33 cellular contexts compared by ENCODE assay signal in the genomic region with DNA sequence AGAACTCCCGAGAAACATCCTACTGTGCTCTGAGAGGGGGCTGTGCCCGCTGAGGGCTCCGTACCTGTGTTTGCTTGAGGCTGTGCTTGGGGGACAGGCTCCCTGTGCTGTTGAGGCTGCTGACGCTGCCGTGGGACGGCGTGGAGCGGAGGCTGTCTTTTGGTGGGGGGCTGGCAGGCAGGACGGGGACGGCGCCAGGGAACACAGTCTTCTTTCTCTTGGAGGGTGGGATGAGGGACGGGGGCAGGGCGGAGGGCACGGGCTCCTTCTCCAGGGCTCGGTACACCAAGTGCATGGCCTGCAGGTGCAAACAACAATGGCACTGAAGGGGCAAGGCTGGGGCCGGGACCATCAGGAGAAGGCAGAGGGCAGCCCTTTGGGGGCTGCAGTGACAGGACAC.
"Had no signal": no experiment of that assay in that cellular context is flagged by ENCODE, and none has a peak within 500 bp of the region (broad histone marks: within the 10 kb centered on the region; RNA-seq: fewer than 3 reads in every experiment).

No MANE protein-coding gene starts in this region.

- H3K27me3 ChIP-seq: adrenal gland, body of pancreas, esophagus muscularis mucosa, gastroesophageal sphincter had no signal

- H3K4me3 ChIP-seq: adrenal gland, body of pancreas, esophagus muscularis mucosa, gastroesophageal sphincter had no signal

- H3K9me3 Mint-ChIP-seq: activated CD4-positive, alpha-beta memory T cell treated with anti-CD3 and anti-CD28 coated beads for 36 hours; activated CD4-positive, alpha-beta T cell treated with anti-CD3 and anti-CD28 coated beads, Interleukin-2, amount 10 ng/mL, durations not matched to agents 24 days and 14 days; activated naive CD4-positive, alpha-beta T cell treated with anti-CD3 and anti-CD28 coated beads for 36 hours; activated naive CD4-positive, alpha-beta T cell treated with anti-CD3 and anti-CD28 coated beads, Interleukin-2, amount 50 U/mL, for 24 hours; activated naive CD8-positive, alpha-beta T cell treated with anti-CD3 and anti-CD28 coated beads for 36 hours; activated naive CD8-positive, alpha-beta T cell treated with anti-CD3 and anti-CD28 coated beads, Interleukin-2, amount 50 U/mL, for 24 hours; activated T-helper 1 cell treated with anti-CD3 and anti-CD28 coated beads, Interleukin-12 subunit alpha, Interleukin-12 subunit beta, Interleukin-2, Interleukin-4 antibody, amounts not matched to agents 30 ng/mL and 10 ng/mL and 1 ng/mL, durations not matched to agents 14 hours and 24 hours and 36 hours; activated T-helper 2 cell treated with anti-CD3 and anti-CD28 coated beads, Interferon-gamma antibody, Interleukin-2, Interleukin-4, amounts not matched to agents 10 μg/mL and 5 μg/mL and 100 μg/mL, durations not matched to agents 14 hours and 24 hours and 36 hours; effector memory CD8-positive, alpha-beta T cell had no signal

- H3K27ac Mint-ChIP-seq: activated CD4-positive, alpha-beta memory T cell treated with anti-CD3 and anti-CD28 coated beads for 36 hours; activated CD4-positive, alpha-beta T cell treated with anti-CD3 and anti-CD28 coated beads for 36 hours; activated CD4-positive, alpha-beta T cell treated with anti-CD3 and anti-CD28 coated beads, Interleukin-2, amount 10 ng/mL, durations not matched to agents 24 days and 14 days; activated CD8-positive, alpha-beta T cell treated with anti-CD3 and anti-CD28 coated beads, Interleukin-2, amount 10 ng/mL, durations not matched to agents 7 days and 5 days; activated naive CD4-positive, alpha-beta T cell treated with anti-CD3 and anti-CD28 coated beads for 36 hours; activated naive CD4-positive, alpha-beta T cell treated with anti-CD3 and anti-CD28 coated beads, Interleukin-2, amount 50 U/mL, for 24 hours; activated naive CD8-positive, alpha-beta T cell treated with anti-CD3 and anti-CD28 coated beads for 36 hours; activated naive CD8-positive, alpha-beta T cell treated with anti-CD3 and anti-CD28 coated beads, Interleukin-2, amount 50 U/mL, for 24 hours; activated T-helper 1 cell treated with anti-CD3 and anti-CD28 coated beads, Interleukin-12 subunit alpha, Interleukin-12 subunit beta, Interleukin-2, Interleukin-4 antibody, amounts not matched to agents 30 ng/mL and 10 ng/mL and 1 ng/mL, durations not matched to agents 14 hours and 24 hours and 36 hours; activated T-helper 2 cell treated with anti-CD3 and anti-CD28 coated beads, Interferon-gamma antibody, Interleukin-2, Interleukin-4, amounts not matched to agents 10 μg/mL and 5 μg/mL and 100 μg/mL, durations not matched to agents 14 hours and 24 hours and 36 hours had no signal

- H3K27ac ChIP-seq: adrenal gland, body of pancreas, esophagus muscularis mucosa, gastroesophageal sphincter had no signal

- H3K4me1 ChIP-seq: adrenal gland, body of pancreas had no signal

- H3K4me3 Mint-ChIP-seq: activated CD4-positive, alpha-beta memory T cell treated with anti-CD3 and anti-CD28 coated beads for 36 hours; activated CD4-positive, alpha-beta T cell treated with anti-CD3 and anti-CD28 coated beads for 36 hours; activated CD4-positive, alpha-beta T cell treated with anti-CD3 and anti-CD28 coated beads, Interleukin-2, amount 10 ng/mL, durations not matched to agents 24 days and 14 days; activated CD8-positive, alpha-beta memory T cell treated with anti-CD3 and anti-CD28 coated beads, Interleukin-2, amount 10 ng/mL, durations not matched to agents 7 days and 5 days; activated CD8-positive, alpha-beta T cell treated with anti-CD3 and anti-CD28 coated beads, Interleukin-2, amount 10 ng/mL, durations not matched to agents 7 days and 5 days; activated naive CD4-positive, alpha-beta T cell treated with anti-CD3 and anti-CD28 coated beads for 36 hours; activated naive CD4-positive, alpha-beta T cell treated with anti-CD3 and anti-CD28 coated beads, Interleukin-2, amount 50 U/mL, for 24 hours; activated naive CD8-positive, alpha-beta T cell treated with anti-CD3 and anti-CD28 coated beads for 36 hours; activated naive CD8-positive, alpha-beta T cell treated with anti-CD3 and anti-CD28 coated beads, Interleukin-2, amount 50 U/mL, for 24 hours; activated T-helper 1 cell treated with anti-CD3 and anti-CD28 coated beads, Interleukin-12 subunit alpha, Interleukin-12 subunit beta, Interleukin-2, Interleukin-4 antibody, amounts not matched to agents 30 ng/mL and 10 ng/mL and 1 ng/mL, durations not matched to agents 14 hours and 24 hours and 36 hours; effector memory CD8-positive, alpha-beta T cell had no signal

- FAIRE-seq: colon had no signal

- H3K9me3 ChIP-seq: adrenal gland, body of pancreas, esophagus muscularis mucosa, gastroesophageal sphincter had no signal

- H3K27me3 Mint-ChIP-seq: activated CD4-positive, alpha-beta memory T cell treated with anti-CD3 and anti-CD28 coated beads for 36 hours; activated CD4-positive, alpha-beta T cell treated with anti-CD3 and anti-CD28 coated beads for 36 hours; activated CD4-positive, alpha-beta T cell treated with anti-CD3 and anti-CD28 coated beads, Interleukin-2, amount 10 ng/mL, durations not matched to agents 24 days and 14 days; activated CD8-positive, alpha-beta memory T cell treated with anti-CD3 and anti-CD28 coated beads, Interleukin-2, amount 10 ng/mL, durations not matched to agents 7 days and 5 days; activated naive CD4-positive, alpha-beta T cell treated with anti-CD3 and anti-CD28 coated beads, Interleukin-2, amount 50 U/mL, for 24 hours; activated naive CD8-positive, alpha-beta T cell treated with anti-CD3 and anti-CD28 coated beads for 36 hours; activated naive CD8-positive, alpha-beta T cell treated with anti-CD3 and anti-CD28 coated beads, Interleukin-2, amount 50 U/mL, for 24 hours; effector memory CD8-positive, alpha-beta T cell had no signal

- DNase-seq: activated CD4-positive, alpha-beta memory T cell treated with anti-CD3 and anti-CD28 coated beads for 36 hours; activated CD4-positive, alpha-beta T cell treated with anti-CD3 and anti-CD28 coated beads for 36 hours; activated CD4-positive, alpha-beta T cell treated with anti-CD3 and anti-CD28 coated beads, Interleukin-2, amount 10 ng/mL, durations not matched to agents 24 days and 14 days; activated CD4-positive, CD25-positive, alpha-beta regulatory T cell; activated CD4-positive, CD25-positive, alpha-beta regulatory T cell treated with anti-CD3 and anti-CD28 coated beads, Interleukin-2, amount 50 U/mL, for 72 hours; activated CD8-positive, alpha-beta memory T cell treated with anti-CD3 and anti-CD28 coated beads, Interleukin-2, amount 10 ng/mL, durations not matched to agents 7 days and 5 days; activated CD8-positive, alpha-beta memory T cell treated with anti-CD3 and anti-CD28 coated beads, Interleukin-2, amount 50 U/mL, for 4 hours; activated CD8-positive, alpha-beta T cell treated with anti-CD3 and anti-CD28 coated beads, Interleukin-2, amount 10 ng/mL, durations not matched to agents 7 days and 5 days; activated effector memory CD4-positive, alpha-beta T cell treated with anti-CD3 and anti-CD28 coated beads, Interleukin-2, amount 50 U/mL, for 16 hours; activated naive CD4-positive, alpha-beta T cell treated with anti-CD3 and anti-CD28 coated beads for 36 hours; activated naive CD8-positive, alpha-beta T cell treated with anti-CD3 and anti-CD28 coated beads for 36 hours; activated naive CD8-positive, alpha-beta T cell treated with anti-CD3 and anti-CD28 coated beads, Interleukin-2, amount 50 U/mL, for 24 hours; activated T-cell treated with anti-CD3 and anti-CD28 coated beads, Interleukin-2, amount 50 U/mL, for 1 hour; activated T-cell treated with anti-CD3 and anti-CD28 coated beads, Interleukin-2, amount 50 U/mL, for 48 hours; adrenal gland; amygdala; aorta; body of pancreas; caudate nucleus; cortex of kidney; dermis blood vessel endothelial cell; effector CD4-positive, alpha-beta T cell; effector memory CD8-positive, alpha-beta T cell; erythroblast; foreskin melanocyte; T-helper 1 cell; T-helper 2 cell had no signal

- ATAC-seq: activated CD4-positive, alpha-beta T cell treated with anti-CD3 and anti-CD28 coated beads for 36 hours; activated CD8-positive, alpha-beta memory T cell treated with anti-CD3 and anti-CD28 coated beads, Interleukin-2, amount 10 ng/mL, durations not matched to agents 7 days and 5 days; activated CD8-positive, alpha-beta T cell treated with anti-CD3 and anti-CD28 coated beads, Interleukin-2, amount 10 ng/mL, durations not matched to agents 7 days and 5 days; activated naive CD8-positive, alpha-beta T cell treated with anti-CD3 and anti-CD28 coated beads, Interleukin-2, amount 50 U/mL, for 24 hours; body of pancreas; effector memory CD8-positive, alpha-beta T cell; gastroesophageal sphincter had no signal

- H3K4me1 Mint-ChIP-seq: activated naive CD4-positive, alpha-beta T cell treated with anti-CD3 and anti-CD28 coated beads, Interleukin-2, amount 50 U/mL, for 24 hours had no signal
